18 cellular contexts compared by ENCODE assay signal in the genomic region with DNA sequence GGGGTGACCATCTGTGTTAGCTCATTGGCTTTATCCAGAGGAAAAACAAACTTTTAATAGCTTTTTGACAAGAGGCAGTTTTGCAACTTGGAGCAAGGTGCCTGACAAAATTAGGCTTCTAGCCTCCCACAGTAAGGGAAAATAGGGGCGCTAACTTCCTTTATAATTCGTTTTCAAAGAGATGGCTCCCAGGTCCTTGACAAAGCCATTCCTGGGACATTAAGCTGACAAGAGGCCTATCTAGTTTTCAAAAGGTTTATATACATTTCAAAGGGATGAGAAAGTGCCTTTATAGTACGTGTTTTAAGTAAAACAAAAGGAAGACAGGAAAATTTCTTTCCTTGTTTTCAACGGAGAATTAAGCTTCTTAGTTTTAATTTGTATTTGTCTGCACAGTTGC.
"Had no signal": no experiment of that assay in that cellular context is flagged by ENCODE, and none has a peak within 500 bp of the region (broad histone marks: within the 10 kb centered on the region; RNA-seq: fewer than 3 reads in every experiment).

No MANE protein-coding gene starts in this region.

- H3K27me3 ChIP-seq: esophagus squamous epithelium, left lung, tibial nerve had no signal

- H3K9me3 Mint-ChIP-seq: activated naive CD8-positive, alpha-beta T cell treated with anti-CD3 and anti-CD28 coated beads for 36 hours; nephron progenitor cell had no signal

- H3K27me3 Mint-ChIP-seq: activated CD8-positive, alpha-beta memory T cell treated with anti-CD3 and anti-CD28 coated beads, Interleukin-2, amount 10 ng/mL, durations not matched to agents 7 days and 5 days; dendritic cell treated with granulocyte-macrophage colony-stimulating factor and Interleukin-4, amounts not matched to agents 40 ng/mL and 50 ng/mL, for 4 days had no signal

- H3K27ac Mint-ChIP-seq: activated CD4-positive, alpha-beta T cell treated with anti-CD3 and anti-CD28 coated beads for 36 hours; activated CD8-positive, alpha-beta memory T cell treated with anti-CD3 and anti-CD28 coated beads, Interleukin-2, amount 10 ng/mL, durations not matched to agents 7 days and 5 days; activated naive CD8-positive, alpha-beta T cell treated with anti-CD3 and anti-CD28 coated beads for 36 hours; dendritic cell treated with granulocyte-macrophage colony-stimulating factor and Interleukin-4, amounts not matched to agents 40 ng/mL and 50 ng/mL, for 4 days; nephron progenitor cell had no signal

- H3K4me3 Mint-ChIP-seq: activated CD4-positive, alpha-beta T cell treated with anti-CD3 and anti-CD28 coated beads for 36 hours; activated CD8-positive, alpha-beta memory T cell treated with anti-CD3 and anti-CD28 coated beads, Interleukin-2, amount 10 ng/mL, durations not matched to agents 7 days and 5 days; activated naive CD8-positive, alpha-beta T cell treated with anti-CD3 and anti-CD28 coated beads for 36 hours; dendritic cell treated with granulocyte-macrophage colony-stimulating factor and Interleukin-4, amounts not matched to agents 40 ng/mL and 50 ng/mL, for 4 days; nephron progenitor cell had no signal

- H3K9me3 ChIP-seq: esophagus squamous epithelium, left lung, tibial nerve had no signal

- H3K4me1 Mint-ChIP-seq: activated CD4-positive, alpha-beta T cell treated with anti-CD3 and anti-CD28 coated beads for 36 hours; activated CD8-positive, alpha-beta memory T cell treated with anti-CD3 and anti-CD28 coated beads, Interleukin-2, amount 10 ng/mL, durations not matched to agents 7 days and 5 days; activated naive CD8-positive, alpha-beta T cell treated with anti-CD3 and anti-CD28 coated beads for 36 hours; nephron progenitor cell had no signal

- DNase-seq: activated CD4-positive, alpha-beta T cell treated with anti-CD3 and anti-CD28 coated beads for 36 hours; activated CD4-positive, alpha-beta T cell treated with anti-CD3 and anti-CD28 coated beads, Interleukin-2, amount 50 U/mL, for 48 hours; activated CD8-positive, alpha-beta memory T cell treated with anti-CD3 and anti-CD28 coated beads, Interleukin-2, amount 10 ng/mL, durations not matched to agents 7 days and 5 days; activated naive CD4-positive, alpha-beta T cell; activated naive CD8-positive, alpha-beta T cell treated with anti-CD3 and anti-CD28 coated beads for 36 hours; amniotic stem cell; effector memory CD4-positive, alpha-beta T cell; esophagus squamous epithelium; left lung; mammary epithelial cell; midbrain; nephron progenitor cell; retina; stimulated activated naive CD8-positive, alpha-beta T cell treated with anti-CD3 and anti-CD28 coated beads, Interleukin-15, Interleukin-2, amounts not matched to agents 100 U/mL and 50 U/mL, for 24 hours; substantia nigra; SW 1271 had no signal

- H3K36me3 ChIP-seq: esophagus squamous epithelium, left lung, tibial nerve had no signal

- H3K36me3 Mint-ChIP-seq: activated CD8-positive, alpha-beta memory T cell treated with anti-CD3 and anti-CD28 coated beads, Interleukin-2, amount 10 ng/mL, durations not matched to agents 7 days and 5 days; activated naive CD8-positive, alpha-beta T cell treated with anti-CD3 and anti-CD28 coated beads for 36 hours had no signal

- H3K4me1 ChIP-seq: esophagus squamous epithelium, left lung, tibial nerve had no signal

- H3K27ac ChIP-seq: esophagus squamous epithelium, left lung, tibial nerve had no signal

- H3K4me3 ChIP-seq: esophagus squamous epithelium, left lung, tibial nerve had no signal
